In the genomic region with DNA sequence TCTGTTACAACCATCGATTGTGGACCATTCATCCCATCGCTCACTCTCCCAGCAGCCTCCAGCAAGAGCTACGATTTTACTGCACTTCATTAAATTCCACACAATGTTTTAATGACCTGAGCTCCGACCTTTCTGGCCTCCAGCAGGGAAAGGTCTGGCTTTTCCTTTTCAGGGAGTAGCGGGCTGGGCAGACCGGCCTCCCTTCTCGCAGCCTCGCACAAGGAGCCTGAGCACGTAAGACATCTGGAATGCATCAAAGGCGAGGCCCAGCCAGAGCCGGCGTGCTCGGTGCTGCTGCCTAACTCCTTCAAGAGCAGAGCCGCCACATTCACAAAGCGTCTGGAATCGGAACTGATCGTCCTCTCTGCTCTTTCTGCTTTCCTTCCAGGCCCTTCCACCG, we compare ENCODE assay signal across 13 cellular contexts. TPM values are rescaled to one million over a fixed set of nuclear protein-coding genes. Genes with fewer than 3 reads are reported as not detected.
A peak's percentile ranks its signal among the peaks of the same experiment; 100 is the strongest.
DNase-seq lines count a peak whose midpoint lies in the region; ATAC-seq and TF ChIP-seq lines count a peak whose summit lies in the region.
"Had no signal": no experiment of that assay in that cellular context is flagged by ENCODE, and none has a peak within 500 bp of the region (broad histone marks: within the 10 kb centered on the region; RNA-seq: fewer than 3 reads in every experiment).

No MANE protein-coding gene starts in this region.

- H3K4me3 Mint-ChIP-seq in chondrocyte (ENCODE audit: unreplicated experiment): peak overlapping the region; percentile 41
- H3K4me3 Mint-ChIP-seq in activated CD8-positive, alpha-beta T cell treated with anti-CD3 and anti-CD28 coated beads, Interleukin-2, amount 10 ng/mL, durations not matched to agents 7 days and 5 days: no peak overlapping the region
- no peak overlapping the region for H3K4me3 Mint-ChIP-seq in Calu3 (ENCODE audit: low read depth, unreplicated experiment)
- no peak overlapping the region for H3K4me3 Mint-ChIP-seq in activated CD4-positive, alpha-beta T cell treated with anti-CD3 and anti-CD28 coated beads, Interleukin-2, amount 10 ng/mL, durations not matched to agents 7 days and 5 days
- H3K4me3 Mint-ChIP-seq: CD14-positive monocyte had no signal

- peak overlapping the region; percentile 4 for H3K27ac ChIP-seq in layer of hippocampus (ENCODE audit: low read depth, low read length)

- POLR2A ChIA-PET in activated CD8-positive, alpha-beta T cell treated with anti-CD3 and anti-CD28 coated beads, Interleukin-2, amount 10 ng/mL, durations not matched to agents 7 days and 5 days (lab: Charles Lee): interaction anchor here (0.7 kb wide), 1 partner anchor 309 kb away, joined by 3 read pairs; no protein-coding TSS in a partner anchor
- POLR2A ChIA-PET in activated CD4-positive, alpha-beta T cell treated with anti-CD3 and anti-CD28 coated beads, Interleukin-2, amount 10 ng/mL, durations not matched to agents 7 days and 5 days (lab: Charles Lee): no interaction called here

- no peaks in the 10 kb centered on the region for H3K9me3 Mint-ChIP-seq in chondrocyte (ENCODE audit: low read depth)
- peaks cover 8% of the 10 kb centered on the region for H3K9me3 Mint-ChIP-seq in activated CD8-positive, alpha-beta T cell treated with anti-CD3 and anti-CD28 coated beads, Interleukin-2, amount 10 ng/mL, durations not matched to agents 7 days and 5 days (ENCODE audit: insufficient read depth)
- no peaks in the 10 kb centered on the region for H3K9me3 Mint-ChIP-seq in Calu3 (ENCODE audit: low read depth, unreplicated experiment)
- H3K9me3 Mint-ChIP-seq in activated CD4-positive, alpha-beta T cell treated with anti-CD3 and anti-CD28 coated beads, Interleukin-2, amount 10 ng/mL, durations not matched to agents 7 days and 5 days: peaks cover 2% of the 10 kb centered on the region

- H3K27ac Mint-ChIP-seq in chondrocyte (ENCODE audit: unreplicated experiment): peak overlapping the region; percentile 71
- no peak overlapping the region for H3K27ac Mint-ChIP-seq in activated CD8-positive, alpha-beta T cell treated with anti-CD3 and anti-CD28 coated beads, Interleukin-2, amount 10 ng/mL, durations not matched to agents 7 days and 5 days
- no peak overlapping the region for H3K27ac Mint-ChIP-seq in Calu3 (ENCODE audit: unreplicated experiment)
- no peak overlapping the region for H3K27ac Mint-ChIP-seq in activated CD4-positive, alpha-beta T cell treated with anti-CD3 and anti-CD28 coated beads, Interleukin-2, amount 10 ng/mL, durations not matched to agents 7 days and 5 days

- intact Hi-C loops in Calu3 (cut with micrococcal nuclease; ENCODE audit: unreplicated experiment): no loop called here

- H3K27me3 ChIP-seq in layer of hippocampus (ENCODE audit: control insufficient read depth, insufficient read depth, low read length): no peaks in the 10 kb centered on the region

- CTCF ChIA-PET in activated CD8-positive, alpha-beta T cell treated with anti-CD3 and anti-CD28 coated beads, Interleukin-2, amount 10 ng/mL, durations not matched to agents 7 days and 5 days (lab: Charles Lee): no interaction called here
- CTCF ChIA-PET in Calu3 (lab: Charles Lee): no interaction called here
- CTCF ChIA-PET in activated CD4-positive, alpha-beta T cell treated with anti-CD3 and anti-CD28 coated beads, Interleukin-2, amount 10 ng/mL, durations not matched to agents 7 days and 5 days (lab: Charles Lee): no interaction called here

- ATAC-seq in activated CD8-positive, alpha-beta T cell treated with anti-CD3 and anti-CD28 coated beads, Interleukin-2, amount 10 ng/mL, durations not matched to agents 7 days and 5 days: no peak
- ATAC-seq in GM21423 (IDR thresholded peaks at IDR 0.05; ENCODE audit: unreplicated experiment): no peak

- BruUV-seq in Calu3 (replicated peaks; lab: Mats Ljungman, UMichigan): no TSS peak

- H3K36me3 Mint-ChIP-seq in chondrocyte (ENCODE audit: low read depth): peaks cover 3% of the 10 kb centered on the region
- H3K36me3 Mint-ChIP-seq in activated CD8-positive, alpha-beta T cell treated with anti-CD3 and anti-CD28 coated beads, Interleukin-2, amount 10 ng/mL, durations not matched to agents 7 days and 5 days (ENCODE audit: low read depth): no peaks in the 10 kb centered on the region
- peaks cover 47% of the 10 kb centered on the region for H3K36me3 Mint-ChIP-seq in Calu3 (ENCODE audit: insufficient read depth, unreplicated experiment)
- no peaks in the 10 kb centered on the region for H3K36me3 Mint-ChIP-seq in activated CD4-positive, alpha-beta T cell treated with anti-CD3 and anti-CD28 coated beads, Interleukin-2, amount 10 ng/mL, durations not matched to agents 7 days and 5 days (ENCODE audit: low read depth)
- H3K36me3 Mint-ChIP-seq: CD14-positive monocyte had no signal

- DNase-seq in EL (peak; percentile 42), chondrocyte (ENCODE audit: low spot score) (no peak), retina (peak; percentile 66), Calu3 (no peak)
- DNase-seq in activated CD8-positive, alpha-beta T cell treated with anti-CD3 and anti-CD28 coated beads, Interleukin-2, amount 10 ng/mL, durations not matched to agents 7 days and 5 days: no peak
- DNase-seq in activated CD4-positive, alpha-beta T cell treated with anti-CD3 and anti-CD28 coated beads, Interleukin-2, amount 10 ng/mL, durations not matched to agents 7 days and 5 days: no peak
- DNase-seq: anterior cingulate cortex; NCI-H1105 treated with DMSO at 0.1 percent for 48 hours; stimulated activated CD4-positive, alpha-beta T cell treated with anti-CD3 and anti-CD28 coated beads, Interleukin-4, amount 100 ng/mL, for 24 hours had no signal

- TF ChIP-seq CTCF in chondrocyte (IDR thresholded peaks at IDR 0.05) (no peak), Calu3 (IDR thresholded peaks at IDR 0.05; ENCODE audit: unreplicated experiment) (no peak)

- H3K27me3 Mint-ChIP-seq in chondrocyte (ENCODE audit: low read depth) (no peaks in the 10 kb centered on the region), Calu3 (ENCODE audit: unreplicated experiment) (no peaks in the 10 kb centered on the region)
- peaks cover 33% of the 10 kb centered on the region for H3K27me3 Mint-ChIP-seq in activated CD8-positive, alpha-beta T cell treated with anti-CD3 and anti-CD28 coated beads, Interleukin-2, amount 10 ng/mL, durations not matched to agents 7 days and 5 days (ENCODE audit: low read depth)
- H3K27me3 Mint-ChIP-seq in activated CD4-positive, alpha-beta T cell treated with anti-CD3 and anti-CD28 coated beads, Interleukin-2, amount 10 ng/mL, durations not matched to agents 7 days and 5 days: peaks cover 29% of the 10 kb centered on the region

- H3K4me1 Mint-ChIP-seq in chondrocyte (ENCODE audit: low read depth) (peaks cover 43% of the 10 kb centered on the region), Calu3 (ENCODE audit: low read depth, unreplicated experiment) (peaks cover 24% of the 10 kb centered on the region)
- peaks cover 13% of the 10 kb centered on the region for H3K4me1 Mint-ChIP-seq in activated CD8-positive, alpha-beta T cell treated with anti-CD3 and anti-CD28 coated beads, Interleukin-2, amount 10 ng/mL, durations not matched to agents 7 days and 5 days (ENCODE audit: low read depth)
- H3K4me1 Mint-ChIP-seq in activated CD4-positive, alpha-beta T cell treated with anti-CD3 and anti-CD28 coated beads, Interleukin-2, amount 10 ng/mL, durations not matched to agents 7 days and 5 days: peaks cover 9% of the 10 kb centered on the region

RNA-seq across cellular contexts. Expression of gene FHAD1, which starts 32.5 kb away (rescaled TPM):
- total RNA-seq in chondrocyte: not detected in 3 replicates
- under 1 TPM; 0.21 to 0.55 TPM for total RNA-seq in activated CD8-positive, alpha-beta T cell treated with anti-CD3 and anti-CD28 coated beads, Interleukin-2, amount 10 ng/mL, durations not matched to agents 7 days and 5 days
- total RNA-seq in Calu3 (2022): 0.98 and 2.7 TPM in 2 replicates
- not detected for total RNA-seq in activated CD4-positive, alpha-beta T cell treated with anti-CD3 and anti-CD28 coated beads, Interleukin-2, amount 10 ng/mL, durations not matched to agents 7 days and 5 days
- total RNA-seq: T-helper 1 cell treated with Interleukin-12 subunit alpha and Interleukin-12 subunit beta and Interleukin-4 antibody, amounts not matched to agents 30 ng/mL and 1 ng/mL, for 36 hours had no signal

Comparison
In these comparisons a context has a peak if more than half of its experiments do, and no peak if none do; other contexts are left out.
1. DNase-seq: peak in EL (single experiment) and retina (single experiment); none in chondrocyte (single experiment), activated CD8-positive, alpha-beta T cell treated with anti-CD3 and anti-CD28 coated beads, Interleukin-2, amount 10 ng/mL, durations not matched to agents 7 days and 5 days (single experiment), Calu3 (single experiment) and activated CD4-positive, alpha-beta T cell treated with anti-CD3 and anti-CD28 coated beads, Interleukin-2, amount 10 ng/mL, durations not matched to agents 7 days and 5 days (single experiment).